12 cellular contexts compared by ENCODE assay signal in the genomic region with DNA sequence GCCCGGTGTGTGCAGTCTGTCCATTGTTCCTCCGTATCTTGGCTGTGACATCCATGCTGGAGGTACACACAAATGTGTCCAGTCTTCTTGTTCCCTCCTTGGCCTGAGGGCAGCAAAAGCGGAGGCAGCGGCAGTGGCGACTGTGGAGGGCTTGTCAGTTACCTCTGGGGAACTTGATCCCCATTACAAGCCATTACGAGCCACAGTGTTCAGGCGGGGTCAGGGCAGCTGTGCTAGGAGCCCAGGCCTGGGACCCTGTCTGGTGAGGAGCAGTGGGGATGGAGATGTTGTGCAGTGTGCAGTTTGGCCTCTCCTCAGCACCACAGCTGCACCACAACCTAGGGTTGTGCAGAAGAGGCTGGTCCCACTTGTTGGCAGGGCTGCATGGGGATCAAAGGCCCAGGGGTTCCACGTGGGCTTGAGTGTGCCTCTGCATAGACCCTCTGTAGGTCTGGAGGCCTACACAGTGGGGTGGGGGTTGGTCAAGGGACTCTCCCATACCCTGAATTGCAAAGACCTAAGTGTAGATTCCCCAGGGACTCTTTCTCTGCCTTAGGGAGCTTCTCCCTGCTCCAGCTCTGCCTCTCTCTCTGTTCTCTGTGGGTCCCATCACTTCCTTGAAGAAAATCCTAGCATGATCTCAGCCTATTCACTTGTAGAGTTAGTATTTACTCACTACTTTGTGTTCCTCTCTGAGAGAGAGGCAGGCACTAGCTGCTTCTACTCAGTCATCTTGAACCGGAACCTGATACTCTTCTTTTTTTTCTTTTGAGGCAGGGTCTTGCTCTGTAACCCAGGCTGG. TPM values are rescaled to one million over a fixed set of nuclear protein-coding genes. Genes with fewer than 3 reads are reported as not detected.
DNase-seq lines count a peak whose midpoint lies in the region; ATAC-seq, FAIRE-seq and TF ChIP-seq lines count a peak whose summit lies in the region.
"Had no signal": no experiment of that assay in that cellular context is flagged by ENCODE, and none has a peak within 500 bp of the region (broad histone marks: within the 10 kb centered on the region; RNA-seq: fewer than 3 reads in every experiment).

No MANE protein-coding gene starts in this region.

- peaks cover 69% of the 10 kb centered on the region for H3K4me1 Mint-ChIP-seq in T-helper 2 cell treated with Interferon-gamma antibody and Interleukin-4, amounts not matched to agents 5 μg/mL and 100 μg/mL, for 36 hours (ENCODE audit: low read depth)

- H3K4me3 ChIP-seq in skin epidermis = peak overlapping the region in 2 of 7 experiments; percentile 32 to 34
- H3K4me3 ChIP-seq: HAP-1 had no signal

- ATAC-seq in HG03135 (IDR thresholded peaks at IDR 0.05; ENCODE audit: unreplicated experiment) (no peak), HG03439 (IDR thresholded peaks at IDR 0.05; ENCODE audit: unreplicated experiment) (no peak)

- H3K4me3 Mint-ChIP-seq in T-helper 2 cell treated with Interferon-gamma antibody and Interleukin-4, amounts not matched to agents 5 μg/mL and 100 μg/mL, for 36 hours = peak overlapping the region; percentile 99

- H3K36me3 Mint-ChIP-seq in T-helper 2 cell treated with Interferon-gamma antibody and Interleukin-4, amounts not matched to agents 5 μg/mL and 100 μg/mL, for 36 hours (ENCODE audit: low read depth) = peaks cover 16% of the 10 kb centered on the region

- H3K27ac ChIP-seq in skin epidermis = peak overlapping the region in 16 of 21 experiments; percentile 3 to 83 (median 50)

- peak; percentile 2 for DNase-seq in GM12892 (ENCODE audit: insufficient read length)
- DNase-seq in T-helper 2 cell treated with Interferon-gamma antibody and Interleukin-4, amounts not matched to agents 5 μg/mL and 100 μg/mL, for 36 hours (ENCODE audit: low spot score) = no peak
- DNase-seq in hepatic stellate cell (ENCODE audit: low spot score) = peak; percentile 17
- DNase-seq in NCI-H2107 treated with DMSO at 0.1 percent for 48 hours (lab: John Stamatoyannopoulos, UW; ENCODE audit: unreplicated experiment) = no peak
- DNase-seq in GM19239 (ENCODE audit: insufficient read length, low spot score) = no peak
- DNase-seq: hypothalamus, NCI-H2227 treated with DMSO at 0.1 percent for 48 hours had no signal

- no peaks in the 10 kb centered on the region for H3K27me3 Mint-ChIP-seq in T-helper 2 cell treated with Interferon-gamma antibody and Interleukin-4, amounts not matched to agents 5 μg/mL and 100 μg/mL, for 36 hours (ENCODE audit: low read depth)

- H3K27ac Mint-ChIP-seq in T-helper 2 cell treated with Interferon-gamma antibody and Interleukin-4, amounts not matched to agents 5 μg/mL and 100 μg/mL, for 36 hours = peak overlapping the region; percentile 98

- FAIRE-seq in GM12892 (lab: Jason Lieb, UNC) = no peak
- no peak for FAIRE-seq in GM19239 (lab: Jason Lieb, UNC)
- FAIRE-seq: HTR-8/SVneo had no signal

- peaks cover 4% of the 10 kb centered on the region for H3K9me3 Mint-ChIP-seq in T-helper 2 cell treated with Interferon-gamma antibody and Interleukin-4, amounts not matched to agents 5 μg/mL and 100 μg/mL, for 36 hours

- no peak for TF ChIP-seq POLR2A in GM12892 (IDR thresholded peaks at IDR 0.05; ENCODE audit: low read depth, low read length)

RNA-seq across cellular contexts. Expression of gene SLFN11, which starts 58.8 kb away (rescaled TPM):
- 17.1 TPM for polyA plus RNA-seq in GM12892 (2012; ENCODE audit: missing spikeins)

Comparison
In these comparisons a context has a peak if more than half of its experiments do, and no peak if none do; other contexts are left out.
1. DNase-seq: peak in GM12892 (single experiment) and hepatic stellate cell (single experiment); none in T-helper 2 cell treated with Interferon-gamma antibody and Interleukin-4, amounts not matched to agents 5 μg/mL and 100 μg/mL, for 36 hours (single experiment), NCI-H2107 treated with DMSO at 0.1 percent for 48 hours (single experiment) and GM19239 (single experiment).